1 cellular context compared by ENCODE assay signal in genomic region chrX:46713672-46714487, GRCh38.
TF ChIP-seq lines count a peak whose summit lies in the region.

No MANE protein-coding gene starts in this region.

TF ChIP-seq in IMR-90, 13 proteins besides CTCF, POLR2A, EP300 and RAD21:
- TF ChIP-seq NFE2L2 (IDR thresholded peaks at IDR 0.05; ENCODE audit: low read depth, low read length) (no peak), RFX5 (IDR thresholded peaks at IDR 0.05; ENCODE audit: low read depth, low read length) (no peak), CEBPB (IDR thresholded peaks at IDR 0.05; ENCODE audit: low read depth, low read length) (no peak), SMC3 (IDR thresholded peaks at IDR 0.05; ENCODE audit: low read depth, low read length) (no peak), MXI1 (IDR thresholded peaks at IDR 0.05; ENCODE audit: borderline replicate concordance, low read depth, low read length) (no peak), USF2 (IDR thresholded peaks at IDR 0.05; ENCODE audit: low read depth, low read length) (no peak), ELK1 (IDR thresholded peaks at IDR 0.05; ENCODE audit: borderline replicate concordance, low read depth, low read length) (no peak), FOS (IDR thresholded peaks at IDR 0.05; ENCODE audit: low read depth, low read length) (no peak), MAFK (IDR thresholded peaks at IDR 0.05; ENCODE audit: low read depth, low read length) (no peak), MAZ (IDR thresholded peaks at IDR 0.05; ENCODE audit: borderline replicate concordance, low read depth, low read length) (no peak), BHLHE40 (IDR thresholded peaks at IDR 0.05; ENCODE audit: low read depth, low read length) (no peak), RCOR1 (IDR thresholded peaks at IDR 0.05; ENCODE audit: insufficient replicate concordance, low read length) (no peak), CHD1 (IDR thresholded peaks at IDR 0.05; ENCODE audit: low read depth, low read length) (no peak)
